ENCODE assay signal across 8 cellular contexts in the genomic region with DNA sequence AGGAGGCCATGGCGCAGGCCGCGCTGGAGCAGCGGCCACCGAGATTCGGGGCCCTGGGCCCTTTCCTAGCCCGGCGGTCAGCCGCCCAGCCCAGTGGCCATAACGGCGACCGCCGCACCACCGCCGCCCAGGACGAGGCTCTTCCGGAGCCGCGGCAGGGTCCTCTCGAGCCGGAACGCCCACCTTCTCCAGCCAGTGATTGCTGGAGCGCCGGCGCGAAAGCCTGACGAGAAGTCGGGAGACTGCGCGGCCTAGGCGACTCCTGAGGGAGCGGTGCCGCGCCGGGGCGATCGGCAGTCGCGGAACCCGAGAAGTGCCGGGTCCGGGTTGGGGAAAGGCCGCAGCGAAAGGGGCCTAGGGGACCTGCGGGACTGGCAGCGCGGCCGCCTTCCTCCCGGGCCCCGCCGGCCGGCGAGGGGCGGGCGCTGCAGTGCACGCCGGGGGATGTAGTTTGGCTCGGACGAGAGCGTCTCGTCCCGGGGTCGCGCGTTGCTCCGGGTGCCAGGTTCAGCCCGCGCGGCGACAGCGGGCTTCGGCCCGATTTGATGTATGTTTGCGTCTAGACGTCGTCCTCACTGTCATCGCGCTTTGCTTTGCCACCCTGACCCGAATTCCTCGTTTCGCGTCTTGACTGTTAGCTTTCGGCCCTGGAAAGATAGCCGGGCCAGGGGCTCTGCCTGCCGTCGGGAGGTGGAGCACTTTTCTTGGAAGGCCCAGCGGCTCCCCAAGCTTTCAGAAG. TPM values are rescaled to one million over a fixed set of nuclear protein-coding genes. Genes with fewer than 3 reads are reported as not detected.
DNase-seq lines count a peak whose midpoint lies in the region; ATAC-seq, FAIRE-seq and TF ChIP-seq lines count a peak whose summit lies in the region.

A gene with protein sequence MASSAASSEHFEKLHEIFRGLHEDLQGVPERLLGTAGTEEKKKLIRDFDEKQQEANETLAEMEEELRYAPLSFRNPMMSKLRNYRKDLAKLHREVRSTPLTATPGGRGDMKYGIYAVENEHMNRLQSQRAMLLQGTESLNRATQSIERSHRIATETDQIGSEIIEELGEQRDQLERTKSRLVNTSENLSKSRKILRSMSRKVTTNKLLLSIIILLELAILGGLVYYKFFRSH (minus strand): TSS at position 153 of the 739 bp plus-strand sequence. CDS start 143 bp downstream, at position 10.

- H3K27me3 Mint-ChIP-seq in activated naive CD8-positive, alpha-beta T cell treated with anti-CD3 and anti-CD28 coated beads for 36 hours: no peaks in the 10 kb centered on the region

- H3K27ac ChIP-seq in SU-DHL-6 (ENCODE audit: low read depth, low read length): peak within 1 kb of the TSS; percentile 75
- H3K27ac ChIP-seq in pancreas: peak within 1 kb of the TSS; percentile 98 to 100 (median 100)
- H3K27ac ChIP-seq in tibial artery: peak within 1 kb of the TSS; percentile 96 to 97

- H4K20me1 ChIP-seq in SU-DHL-6 (ENCODE audit: low read depth, low read length): peaks cover 7% of the 10 kb centered on the region; the same call in 1 of the 2 replicates

- H3K4me3 Mint-ChIP-seq in activated naive CD8-positive, alpha-beta T cell treated with anti-CD3 and anti-CD28 coated beads for 36 hours: peak within 1 kb of the TSS; percentile 81

- intact Hi-C loops in Right ventricle myocardium inferior (cut with DNase I) (loop anchor here (2.0 to 5.0 kb wide), 3 partner anchors 20 to 72 kb away; a partner anchor contains a TSS), pancreas (cut with DNase I) (loop anchor here in 1 of 3 donors (10.0 kb wide), 1 partner anchor 90 kb away; no protein-coding TSS in a partner anchor), tibial artery (cut with DNase I; ENCODE audit: low total_unique reads) (no loop called here)

- no peak for FAIRE-seq in pancreas (lab: Jason Lieb, UNC)

- H3K9me3 ChIP-seq in SU-DHL-6 (ENCODE audit: insufficient read depth, low read length) (no peaks in the 10 kb centered on the region), pancreas (no peaks in the 10 kb centered on the region), tibial artery (no peaks in the 10 kb centered on the region)

- H3K9me3 Mint-ChIP-seq in activated naive CD8-positive, alpha-beta T cell treated with anti-CD3 and anti-CD28 coated beads for 36 hours: no peaks in the 10 kb centered on the region

- H3K4me2 ChIP-seq in SU-DHL-6 (ENCODE audit: low read depth, low read length, poor library complexity, severe bottlenecking): peak within 1 kb of the TSS; percentile 97

- no peaks in the 10 kb centered on the region for H3K27me3 ChIP-seq in SU-DHL-6 (ENCODE audit: low read length)
- no peaks in the 10 kb centered on the region for H3K27me3 ChIP-seq in pancreas
- no peaks in the 10 kb centered on the region for H3K27me3 ChIP-seq in tibial artery

- H3K27ac Mint-ChIP-seq in activated naive CD8-positive, alpha-beta T cell treated with anti-CD3 and anti-CD28 coated beads for 36 hours: peak within 1 kb of the TSS; percentile 81

- peaks cover 19% of the 10 kb centered on the region for H3K36me3 Mint-ChIP-seq in activated naive CD8-positive, alpha-beta T cell treated with anti-CD3 and anti-CD28 coated beads for 36 hours

- H2AFZ ChIP-seq in SU-DHL-6 (ENCODE audit: low read depth, low read length, severe bottlenecking): peak within 1 kb of the TSS; percentile 72

- peak within 1 kb of the TSS; percentile 74 for H3K9ac ChIP-seq in SU-DHL-6 (ENCODE audit: low read length)

- DNase-seq in NCI-H1092 (lab: John Stamatoyannopoulos, UW) (peak; percentile 77), Right ventricle myocardium inferior (ENCODE audit: missing footprints) (peak; percentile 90), pancreas (peak; percentile 78 to 88 (median 80)), tibial artery (peak; percentile 68 to 88)
- peak; percentile 84 for DNase-seq in activated naive CD8-positive, alpha-beta T cell treated with anti-CD3 and anti-CD28 coated beads for 36 hours

- H3K4me3 ChIP-seq in SU-DHL-6 (ENCODE audit: insufficient read depth, low read length, poor library complexity, severe bottlenecking) (peak within 1 kb of the TSS; percentile 74), pancreas (peak within 1 kb of the TSS; percentile 89 to 100 (median 96)), tibial artery (peak within 1 kb of the TSS; percentile 83 to 94)

- peaks cover 47% of the 10 kb centered on the region for H3K79me2 ChIP-seq in SU-DHL-6 (ENCODE audit: insufficient read depth, low read length)

- no peaks in the 10 kb centered on the region; the same call in 1 of the 2 replicates for H3K36me3 ChIP-seq in SU-DHL-6 (ENCODE audit: low read length)
- no peaks in the 10 kb centered on the region for H3K36me3 ChIP-seq in pancreas
- peaks cover 0 to 10% (median 0%) of the 10 kb centered on the region in 3 donors for H3K36me3 ChIP-seq in tibial artery

- TF ChIP-seq CTCF in GM12872 (IDR thresholded peaks at IDR 0.05; ENCODE audit: insufficient read depth, low read depth, low read length): 0 out of 3 replicates have a peak, but pooled peaks have one; percentile 19
- TF ChIP-seq CTCF in SU-DHL-6 (IDR thresholded peaks at IDR 0.05; ENCODE audit: insufficient read depth, low read length, poor library complexity, severe bottlenecking): no peak
- no peak for TF ChIP-seq CTCF in pancreas (IDR thresholded peaks at IDR 0.05)
- no peak for TF ChIP-seq CTCF in tibial artery (IDR thresholded peaks at IDR 0.05)

- peaks cover 17% of the 10 kb centered on the region for H3F3A ChIP-seq in SU-DHL-6 (ENCODE audit: insufficient read depth)

- WGBS in pancreas, 2 donors: 0% methylated on average over 66 to 87 of the region's 87 CpGs

- H3K4me1 ChIP-seq in pancreas: peaks cover 0 to 24% (median 4%) of the 10 kb centered on the region in 3 donors
- H3K4me1 ChIP-seq in tibial artery: peaks cover 0 to 36% (median 22%) of the 10 kb centered on the region in 4 donors

- peaks cover 23% of the 10 kb centered on the region for H3K4me1 Mint-ChIP-seq in activated naive CD8-positive, alpha-beta T cell treated with anti-CD3 and anti-CD28 coated beads for 36 hours

- no peaks in the 10 kb centered on the region for H3K9me2 ChIP-seq in SU-DHL-6 (replicated peaks; ENCODE audit: insufficient read depth, low read length)

- ATAC-seq in HG02623 (IDR thresholded peaks at IDR 0.05; ENCODE audit: unreplicated experiment) (peak; percentile 89), Right ventricle myocardium inferior (peak; percentile 98), pancreas (peak; percentile 94 to 97 (median 95))

RNA-seq across cellular contexts. Expression of the gene that starts here (rescaled TPM):
- total RNA-seq in activated naive CD8-positive, alpha-beta T cell treated with anti-CD3 and anti-CD28 coated beads for 36 hours: 10 to 100 TPM; 70.7 to 72.5 TPM
- total RNA-seq in Right ventricle myocardium inferior: 114 TPM
- total RNA-seq in pancreas: 10 to 100 TPM; 48.0 to 73.3 (median 54.5) TPM
- polyA plus RNA-seq in pancreas: 10 to 100 TPM; 40.9 to 46.3 TPM

Comparison
In these comparisons a context has a peak if more than half of its experiments do, and no peak if none do; other contexts are left out.
1. Peak in every context shown above with its lines: DNase-seq, ATAC-seq, H3K4me3 ChIP-seq and H3K27ac ChIP-seq.